In the genomic region with DNA sequence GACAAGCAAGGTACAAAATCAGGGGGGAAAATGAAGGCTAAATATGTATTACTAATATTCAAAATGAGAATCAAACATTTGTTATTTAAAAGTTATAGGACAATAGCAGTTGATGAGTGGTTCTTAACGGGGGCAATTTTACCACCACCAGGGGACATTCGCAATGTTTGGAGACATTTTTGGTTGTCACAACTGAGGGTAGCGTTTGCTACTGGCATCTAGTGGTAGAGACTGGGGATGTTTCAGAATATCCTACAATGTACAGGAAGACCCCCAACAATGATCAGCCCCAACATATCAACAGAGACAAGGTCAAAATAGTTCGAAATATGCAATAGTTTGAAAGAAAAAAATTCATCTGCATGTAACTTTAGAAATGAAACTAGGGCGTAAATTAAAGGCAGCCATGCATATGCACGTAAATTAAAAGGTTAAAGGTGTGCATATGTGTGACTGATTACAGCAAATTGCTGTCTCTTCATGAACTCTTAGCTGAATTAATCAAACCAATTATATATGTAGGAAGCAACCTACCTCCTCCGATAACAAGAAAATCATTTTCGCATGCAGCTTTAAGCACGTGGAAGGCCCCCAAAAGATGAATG, we compare ENCODE assay signal across 8 cellular contexts.
DNase-seq lines count a peak whose midpoint lies in the region; ATAC-seq and TF ChIP-seq lines count a peak whose summit lies in the region.

No MANE protein-coding gene starts in this region.

- no peak overlapping the region for H3K4me3 Mint-ChIP-seq in GM23338

- no peak for ATAC-seq in heart left ventricle
- ATAC-seq in Right ventricle myocardium superior (ENCODE audit: poor library complexity), result no peak
- peak; percentile 83 for ATAC-seq in GM23338

- H3K27me3 ChIP-seq in heart left ventricle (peaks cover 0 to 16% (median 0%) of the 10 kb centered on the region in 9 donors), GM23338 (ENCODE audit: insufficient read depth) (no peaks in the 10 kb centered on the region), dorsolateral prefrontal cortex (peaks cover 0 to 3% (median 0%) of the 10 kb centered on the region in 45 donors), osteoblast (ENCODE audit: insufficient read depth, low read length) (peaks cover 10% of the 10 kb centered on the region)

- peaks cover 13% of the 10 kb centered on the region for H3K4me1 Mint-ChIP-seq in GM23338

- H3K36me3 ChIP-seq in heart left ventricle (no peaks in the 10 kb centered on the region), GM23338 (ENCODE audit: insufficient read depth) (no peaks in the 10 kb centered on the region), osteoblast (ENCODE audit: insufficient read depth, low read length) (no peaks in the 10 kb centered on the region)

- H3K27ac ChIP-seq in heart left ventricle (no peak overlapping the region), GM23338 (ENCODE audit: low read depth) (no peak overlapping the region), dorsolateral prefrontal cortex (no peak overlapping the region), osteoblast (ENCODE audit: low read depth, low read length) (no peak overlapping the region)

- H4K20me1 ChIP-seq in GM23338 (replicated peaks; ENCODE audit: insufficient read depth) (no peaks in the 10 kb centered on the region), osteoblast (ENCODE audit: insufficient read depth, low read length) (no peaks in the 10 kb centered on the region)

- H3K79me2 ChIP-seq in GM23338 (replicated peaks; ENCODE audit: insufficient read depth) (no peaks in the 10 kb centered on the region), osteoblast (ENCODE audit: insufficient read depth, low read length) (no peaks in the 10 kb centered on the region)

- peaks cover 0 to 3% (median 0%) of the 10 kb centered on the region in 12 donors for H3K4me1 ChIP-seq in heart left ventricle
- no peaks in the 10 kb centered on the region; the same call in 1 of the 2 replicates for H3K4me1 ChIP-seq in GM23338 (ENCODE audit: insufficient read depth)
- no peaks in the 10 kb centered on the region for H3K4me1 ChIP-seq in osteoblast (ENCODE audit: insufficient read depth, low read length)

- H3F3A ChIP-seq in GM23338 (replicated peaks; ENCODE audit: low read depth), result no peaks in the 10 kb centered on the region

- H3K36me3 Mint-ChIP-seq in GM23338 (ENCODE audit: low read depth), result no peaks in the 10 kb centered on the region

- no peak overlapping the region for H2AFZ ChIP-seq in GM23338
- H2AFZ ChIP-seq in osteoblast (ENCODE audit: low read length), result no peak overlapping the region

- 51 to 53% (median 52%) methylated on average over 9 of the region's 9 CpGs for WGBS in heart left ventricle, 4 donors

- no peak for TF ChIP-seq POLR2A in heart left ventricle (IDR thresholded peaks at IDR 0.05)

- intact Hi-C loops in heart left ventricle (cut with DNase I), result loop anchor here in 8 of 10 donors (5.0 to 10.0 kb wide), 7 partner anchors 128 to 662 kb away; no protein-coding TSS in a partner anchor
- intact Hi-C loops in Right ventricle myocardium superior (cut with DNase I), result loop anchor here (5.0 kb wide), 1 partner anchor 289 kb away; no protein-coding TSS in a partner anchor
- intact Hi-C loops in dorsolateral prefrontal cortex (cut with DNase I), result loop anchor here in 1 of 2 donors (5.0 kb wide), 1 partner anchor 289 kb away; no protein-coding TSS in a partner anchor

- H3K9me3 ChIP-seq in heart left ventricle, result no peaks in the 10 kb centered on the region
- H3K9me3 ChIP-seq in osteoblast (ENCODE audit: low read depth, low read length), result no peaks in the 10 kb centered on the region

- no peak for DNase-seq in heart left ventricle
- no peak for DNase-seq in Right ventricle myocardium superior
- peak; percentile 57 for DNase-seq in GM23338 (ENCODE audit: low spot score)
- DNase-seq in NCI-H748 treated with DMSO at 0.1 percent for 48 hours (lab: John Stamatoyannopoulos, UW), result peak; percentile 57
- DNase-seq in dorsolateral prefrontal cortex, result no peak
- DNase-seq in osteoblast (ENCODE audit: insufficient read length, low spot score, missing footprints), result no peak
- no peak for DNase-seq in stimulated activated naive CD4-positive, alpha-beta T cell treated with Interleukin-2 at 50 U/mL for 16 hours (lab: John Stamatoyannopoulos, UW)
- no peak for DNase-seq in NCI-H187 treated with DMSO at 0.1 percent for 48 hours (lab: John Stamatoyannopoulos, UW)

- H3K4me2 ChIP-seq in GM23338 (no peak overlapping the region), osteoblast (ENCODE audit: insufficient read depth, low read length) (no peak overlapping the region)

- H3K27me3 Mint-ChIP-seq in GM23338 (ENCODE audit: insufficient read depth, low read depth, poor library complexity), result peaks cover 2% of the 10 kb centered on the region

- TF ChIP-seq CTCF in heart left ventricle (IDR thresholded peaks at IDR 0.05) (peak; percentile 27 to 53 (median 38)), GM23338 (conservative IDR thresholded peaks at IDR 0.05; ENCODE audit: low read depth in 2 of 2) (peak; percentile 75 to 83), dorsolateral prefrontal cortex (IDR thresholded peaks at IDR 0.05 in 54 of 56, conservative IDR thresholded peaks at IDR 0.05 in 2 of 56; ENCODE audit: low read depth in 1 of 56, partially characterized antibody in 56 of 56) (peak; percentile 23 to 74 (median 60)), osteoblast (IDR thresholded peaks at IDR 0.05; ENCODE audit: extremely low read depth, low read depth, low read length) (peak; percentile 73)

- H3K9me2 ChIP-seq in GM23338 (ENCODE audit: insufficient read depth), result no peaks in the 10 kb centered on the region

- H3K9me3 Mint-ChIP-seq in GM23338, result no peaks in the 10 kb centered on the region

- no peak overlapping the region for H3K27ac Mint-ChIP-seq in GM23338

- H3K4me3 ChIP-seq in heart left ventricle (no peak overlapping the region), GM23338 (no peak overlapping the region), dorsolateral prefrontal cortex (no peak overlapping the region), osteoblast (ENCODE audit: insufficient read depth, low read length) (no peak overlapping the region)

TF ChIP-seq in GM23338, 12 proteins besides CTCF, POLR2A, EP300 and RAD21 (continues in another document):
- TF ChIP-seq ZNF114 (CRISPR knock-in tag; IDR thresholded peaks at IDR 0.05) (no peak), ETS1 (IDR thresholded peaks at IDR 0.05) (no peak), ZNF331 (CRISPR knock-in tag; IDR thresholded peaks at IDR 0.05; ENCODE audit: low read depth) (no peak), STAT1 (IDR thresholded peaks at IDR 0.05; ENCODE audit: unreplicated experiment) (no peak), CREB1 (CRISPR knock-in tag; IDR thresholded peaks at IDR 0.05; ENCODE audit: low read depth) (no peak), NANOG (IDR thresholded peaks at IDR 0.05; ENCODE audit: borderline replicate concordance) (no peak), EZH2phosphoT487 (IDR thresholded peaks at IDR 0.05; ENCODE audit: unreplicated experiment) (no peak)
- TF ChIP-seq, protein P1, sequence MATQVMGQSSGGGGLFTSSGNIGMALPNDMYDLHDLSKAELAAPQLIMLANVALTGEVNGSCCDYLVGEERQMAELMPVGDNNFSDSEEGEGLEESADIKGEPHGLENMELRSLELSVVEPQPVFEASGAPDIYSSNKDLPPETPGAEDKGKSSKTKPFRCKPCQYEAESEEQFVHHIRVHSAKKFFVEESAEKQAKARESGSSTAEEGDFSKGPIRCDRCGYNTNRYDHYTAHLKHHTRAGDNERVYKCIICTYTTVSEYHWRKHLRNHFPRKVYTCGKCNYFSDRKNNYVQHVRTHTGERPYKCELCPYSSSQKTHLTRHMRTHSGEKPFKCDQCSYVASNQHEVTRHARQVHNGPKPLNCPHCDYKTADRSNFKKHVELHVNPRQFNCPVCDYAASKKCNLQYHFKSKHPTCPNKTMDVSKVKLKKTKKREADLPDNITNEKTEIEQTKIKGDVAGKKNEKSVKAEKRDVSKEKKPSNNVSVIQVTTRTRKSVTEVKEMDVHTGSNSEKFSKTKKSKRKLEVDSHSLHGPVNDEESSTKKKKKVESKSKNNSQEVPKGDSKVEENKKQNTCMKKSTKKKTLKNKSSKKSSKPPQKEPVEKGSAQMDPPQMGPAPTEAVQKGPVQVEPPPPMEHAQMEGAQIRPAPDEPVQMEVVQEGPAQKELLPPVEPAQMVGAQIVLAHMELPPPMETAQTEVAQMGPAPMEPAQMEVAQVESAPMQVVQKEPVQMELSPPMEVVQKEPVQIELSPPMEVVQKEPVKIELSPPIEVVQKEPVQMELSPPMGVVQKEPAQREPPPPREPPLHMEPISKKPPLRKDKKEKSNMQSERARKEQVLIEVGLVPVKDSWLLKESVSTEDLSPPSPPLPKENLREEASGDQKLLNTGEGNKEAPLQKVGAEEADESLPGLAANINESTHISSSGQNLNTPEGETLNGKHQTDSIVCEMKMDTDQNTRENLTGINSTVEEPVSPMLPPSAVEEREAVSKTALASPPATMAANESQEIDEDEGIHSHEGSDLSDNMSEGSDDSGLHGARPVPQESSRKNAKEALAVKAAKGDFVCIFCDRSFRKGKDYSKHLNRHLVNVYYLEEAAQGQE (IDR thresholded peaks at IDR 0.05; ENCODE audit: unreplicated experiment), result no peak

Comparison
In these comparisons a context has a peak if more than half of its experiments do, and no peak if none do; other contexts are left out.
1. DNase-seq: peak in GM23338 (single experiment) and NCI-H748 treated with DMSO at 0.1 percent for 48 hours (single experiment); none in heart left ventricle (0 of 5), Right ventricle myocardium superior (single experiment), dorsolateral prefrontal cortex (0 of 10), osteoblast (single experiment), stimulated activated naive CD4-positive, alpha-beta T cell treated with Interleukin-2 at 50 U/mL for 16 hours (single experiment) and NCI-H187 treated with DMSO at 0.1 percent for 48 hours (single experiment).
2. Peak in every context shown above with its lines, with median percentiles within 50 percentile points of each other: CTCF ChIP-seq.